In genomic region chr1:234598974-234599616, GRCh38 we compare ENCODE assay signal across 1 cellular context.
TF ChIP-seq lines count a peak whose summit lies in the region.

No MANE protein-coding gene starts in this region.

TF ChIP-seq in K562, 482 proteins besides CTCF, POLR2A, EP300 and RAD21 (continued from another document):
- TF ChIP-seq ZNF318 (IDR thresholded peaks at IDR 0.05; ENCODE audit: borderline replicate concordance in 1 of 2, low read depth in 1 of 2) = 0 out of 4 replicates have a peak, but pooled peaks of 1 of the 2 experiments have one; percentile 61
- 0 out of 2 replicates have a peak, but pooled peaks have one; percentile 20 for TF ChIP-seq ZC3H11A (IDR thresholded peaks at IDR 0.05; ENCODE audit: low read depth, low read length)
- TF ChIP-seq ZNF3 (CRISPR knock-in tag; IDR thresholded peaks at IDR 0.05) = no peak
- peak in 1 of 2 experiments; percentile 24 for TF ChIP-seq AFF1 (IDR thresholded peaks at IDR 0.05; ENCODE audit: low read depth in 1 of 2, partially characterized antibody in 2 of 2)
- 0 out of 2 replicates have a peak, but pooled peaks have one; percentile 38 for TF ChIP-seq ZNF512 (tag; IDR thresholded peaks at IDR 0.05)
- TF ChIP-seq THRAP3 (IDR thresholded peaks at IDR 0.05; ENCODE audit: borderline replicate concordance) = no peak
- TF ChIP-seq RBM39 (optimal IDR thresholded peaks at IDR 0.05; ENCODE audit: low read depth, low read length) = no peak
- peak; percentile 35; the same call in 1 of the 2 replicates for TF ChIP-seq SP1 (CRISPR knock-in tag; IDR thresholded peaks at IDR 0.05)
- TF ChIP-seq POLR2B (IDR thresholded peaks at IDR 0.05; ENCODE audit: low read depth, partially characterized antibody) = no peak
- TF ChIP-seq SMARCA5 (IDR thresholded peaks at IDR 0.05) = no peak
- peak; percentile 68; the same call in 1 of the 2 replicates for TF ChIP-seq ZNF740 (CRISPR knock-in tag; IDR thresholded peaks at IDR 0.05)
- peak in 1 of 2 experiments; percentile 66; a peak in 1 of 4 replicates for TF ChIP-seq ZNF740 (tag; IDR thresholded peaks at IDR 0.05)
